In the genomic region with DNA sequence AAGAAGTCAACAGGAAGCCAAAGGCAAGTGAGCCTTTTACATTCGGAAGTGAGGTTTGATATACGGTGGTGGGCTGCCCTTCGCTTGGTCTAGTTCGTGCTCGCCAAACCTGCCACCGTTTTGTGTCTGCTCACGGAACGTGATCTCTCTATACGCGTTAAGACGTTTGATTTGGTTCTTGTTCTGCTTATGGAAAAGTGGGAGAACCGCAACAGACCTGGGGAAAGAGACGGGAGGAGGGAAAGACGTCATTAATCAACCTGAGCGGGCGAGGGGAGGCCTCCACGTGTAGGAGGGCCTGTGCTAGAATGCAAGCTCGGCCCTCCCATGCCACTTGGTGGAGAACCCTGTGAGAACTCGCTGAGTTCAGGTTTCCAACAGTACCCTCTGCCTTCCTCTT, we compare ENCODE assay signal across 32 cellular contexts.
"Had no signal": no experiment of that assay in that cellular context is flagged by ENCODE, and none has a peak within 500 bp of the region (broad histone marks: within the 10 kb centered on the region; RNA-seq: fewer than 3 reads in every experiment).

No MANE protein-coding gene starts in this region.

- H3K4me1 Mint-ChIP-seq: activated naive CD4-positive, alpha-beta T cell treated with anti-CD3 and anti-CD28 coated beads, Interleukin-2, amount 10 ng/mL, durations not matched to agents 7 days and 5 days; activated naive CD8-positive, alpha-beta T cell treated with anti-CD3 and anti-CD28 coated beads, Interleukin-2, amount 10 ng/mL, durations not matched to agents 7 days and 5 days; memory B cell; neural progenitor cell; stimulated activated memory B cell treated with anti-CD40 and anti-IgM and Interleukin-4, amounts not matched to agents 10 μg/mL and 1 μg/mL and 100 μg/mL, for 72 hours had no signal

- H3K27me3 ChIP-seq: brain microvascular endothelial cell, dorsolateral prefrontal cortex, gastroesophageal sphincter, neural progenitor cell, sigmoid colon, suprapubic skin, tibial nerve had no signal

- H3K4me3 ChIP-seq: coronary artery, dorsolateral prefrontal cortex, gastroesophageal sphincter, neural progenitor cell, sigmoid colon, suprapubic skin, tibial nerve had no signal

- H3K27me3 Mint-ChIP-seq: activated CD4-positive, alpha-beta memory T cell treated with anti-CD3 and anti-CD28 coated beads for 36 hours; activated naive CD4-positive, alpha-beta T cell treated with anti-CD3 and anti-CD28 coated beads, Interleukin-2, amount 10 ng/mL, durations not matched to agents 7 days and 5 days; activated naive CD8-positive, alpha-beta T cell treated with anti-CD3 and anti-CD28 coated beads, Interleukin-2, amount 10 ng/mL, durations not matched to agents 7 days and 5 days; memory B cell; naive thymus-derived CD4-positive, alpha-beta T cell; progenitor cell of endocrine pancreas; stimulated activated memory B cell treated with anti-CD40 and anti-IgM and Interleukin-4, amounts not matched to agents 10 μg/mL and 1 μg/mL and 100 μg/mL, for 72 hours had no signal

- H3K9me3 Mint-ChIP-seq: activated CD4-positive, alpha-beta memory T cell treated with anti-CD3 and anti-CD28 coated beads for 36 hours; activated naive CD4-positive, alpha-beta T cell treated with anti-CD3 and anti-CD28 coated beads, Interleukin-2, amount 10 ng/mL, durations not matched to agents 7 days and 5 days; activated naive CD8-positive, alpha-beta T cell treated with anti-CD3 and anti-CD28 coated beads, Interleukin-2, amount 10 ng/mL, durations not matched to agents 7 days and 5 days; activated T-helper 1 cell treated with anti-CD3 and anti-CD28 coated beads, Interleukin-12 subunit alpha, Interleukin-12 subunit beta, Interleukin-2, Interleukin-4 antibody, amounts not matched to agents 30 ng/mL and 10 ng/mL and 1 ng/mL, durations not matched to agents 14 hours and 24 hours and 36 hours; immature natural killer cell; memory B cell; naive thymus-derived CD4-positive, alpha-beta T cell; neural progenitor cell; stimulated activated memory B cell treated with anti-CD40 and anti-IgM and Interleukin-4, amounts not matched to agents 10 μg/mL and 1 μg/mL and 100 μg/mL, for 72 hours; T-helper 1 cell treated with Interleukin-12 subunit alpha and Interleukin-12 subunit beta and Interleukin-4 antibody, amounts not matched to agents 30 μg/mL and 1 μg/mL, for 36 hours had no signal

- H2AFZ ChIP-seq: neural progenitor cell had no signal

- DNase-seq: activated CD4-positive, alpha-beta memory T cell treated with anti-CD3 and anti-CD28 coated beads for 36 hours; activated CD4-positive, alpha-beta T cell treated with anti-CD3 and anti-CD28 coated beads for 48 hours; activated CD8-positive, alpha-beta memory T cell treated with anti-CD3 and anti-CD28 coated beads, Interleukin-2, amount 50 U/mL, for 4 hours; activated gamma-delta T cell; activated naive CD4-positive, alpha-beta T cell treated with anti-CD3 and anti-CD28 coated beads, Interleukin-2, amount 10 ng/mL, durations not matched to agents 7 days and 5 days; activated naive CD8-positive, alpha-beta T cell treated with anti-CD3 and anti-CD28 coated beads, Interleukin-2, amount 10 ng/mL, durations not matched to agents 7 days and 5 days; activated T-cell treated with anti-CD3 and anti-CD28 coated beads, Interleukin-2, amount 50 U/mL, for 1 hour; brain microvascular endothelial cell; effector memory CD4-positive, alpha-beta T cell; head of caudate nucleus; hippocampal formation; immature natural killer cell; kidney; left colon; naive thymus-derived CD4-positive, alpha-beta T cell; sigmoid colon; small intestine; stimulated activated CD4-positive, alpha-beta T cell treated with anti-CD3 and anti-CD28 coated beads, Interleukin-4, amount 100 ng/mL, for 4 hours; stimulated activated CD8-positive, alpha-beta memory T cell treated with anti-CD3 and anti-CD28 coated beads, Interleukin-4, amount 100 ng/mL, for 48 hours; T-helper 9 cell had no signal

- H3K4me2 ChIP-seq: neural progenitor cell had no signal

- H3K9me3 ChIP-seq: gastroesophageal sphincter, sigmoid colon, suprapubic skin, tibial nerve had no signal

- H3K4me3 Mint-ChIP-seq: activated CD4-positive, alpha-beta memory T cell treated with anti-CD3 and anti-CD28 coated beads for 36 hours; activated naive CD4-positive, alpha-beta T cell treated with anti-CD3 and anti-CD28 coated beads, Interleukin-2, amount 10 ng/mL, durations not matched to agents 7 days and 5 days; activated naive CD8-positive, alpha-beta T cell treated with anti-CD3 and anti-CD28 coated beads, Interleukin-2, amount 10 ng/mL, durations not matched to agents 7 days and 5 days; activated T-helper 1 cell treated with anti-CD3 and anti-CD28 coated beads, Interleukin-12 subunit alpha, Interleukin-12 subunit beta, Interleukin-2, Interleukin-4 antibody, amounts not matched to agents 30 ng/mL and 10 ng/mL and 1 ng/mL, durations not matched to agents 14 hours and 24 hours and 36 hours; immature natural killer cell; memory B cell; naive thymus-derived CD4-positive, alpha-beta T cell; neural progenitor cell; stimulated activated memory B cell treated with anti-CD40 and anti-IgM and Interleukin-4, amounts not matched to agents 10 μg/mL and 1 μg/mL and 100 μg/mL, for 72 hours; T-helper 1 cell treated with Interleukin-12 subunit alpha and Interleukin-12 subunit beta and Interleukin-4 antibody, amounts not matched to agents 30 μg/mL and 1 μg/mL, for 36 hours had no signal

- H3K4me1 ChIP-seq: gastroesophageal sphincter, neural progenitor cell, sigmoid colon, suprapubic skin, tibial nerve had no signal

- H3K27ac ChIP-seq: brain microvascular endothelial cell, coronary artery, gastroesophageal sphincter, neural progenitor cell, sigmoid colon, suprapubic skin, tibial nerve, VCaP had no signal

- H3K9ac ChIP-seq: neural progenitor cell had no signal

- H3K27ac Mint-ChIP-seq: activated CD4-positive, alpha-beta memory T cell treated with anti-CD3 and anti-CD28 coated beads for 36 hours; activated naive CD4-positive, alpha-beta T cell treated with anti-CD3 and anti-CD28 coated beads, Interleukin-2, amount 10 ng/mL, durations not matched to agents 7 days and 5 days; activated naive CD8-positive, alpha-beta T cell treated with anti-CD3 and anti-CD28 coated beads, Interleukin-2, amount 10 ng/mL, durations not matched to agents 7 days and 5 days; activated T-helper 1 cell treated with anti-CD3 and anti-CD28 coated beads, Interleukin-12 subunit alpha, Interleukin-12 subunit beta, Interleukin-2, Interleukin-4 antibody, amounts not matched to agents 30 ng/mL and 10 ng/mL and 1 ng/mL, durations not matched to agents 14 hours and 24 hours and 36 hours; memory B cell; neural progenitor cell; progenitor cell of endocrine pancreas; stimulated activated memory B cell treated with anti-CD40 and anti-IgM and Interleukin-4, amounts not matched to agents 10 μg/mL and 1 μg/mL and 100 μg/mL, for 72 hours; T-helper 1 cell treated with Interleukin-12 subunit alpha and Interleukin-12 subunit beta and Interleukin-4 antibody, amounts not matched to agents 30 μg/mL and 1 μg/mL, for 36 hours had no signal
